11 cellular contexts compared by ENCODE assay signal in the genomic region with DNA sequence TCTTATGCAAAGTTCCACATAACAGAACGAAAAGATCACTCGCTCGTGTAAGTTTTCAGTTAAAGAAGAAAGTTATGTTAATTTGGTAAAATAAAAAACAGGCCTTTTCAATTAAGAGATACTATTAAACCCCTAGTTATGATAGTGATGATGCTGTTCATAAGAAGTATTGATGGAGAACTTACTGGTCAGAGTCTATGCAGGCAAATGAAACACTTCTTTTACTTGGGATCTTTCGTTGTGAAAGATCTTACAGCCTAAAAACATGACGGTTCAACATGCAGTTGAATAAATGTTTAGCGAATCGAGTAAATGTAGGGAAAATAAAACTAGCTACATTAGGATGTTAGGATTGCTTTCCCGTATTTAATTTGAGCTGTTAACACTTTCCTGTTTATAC. TPM values are rescaled to one million over a fixed set of nuclear protein-coding genes. Genes with fewer than 3 reads are reported as not detected.
A peak's percentile ranks its signal among the peaks of the same experiment; 100 is the strongest.
DNase-seq lines count a peak whose midpoint lies in the region; ATAC-seq and TF ChIP-seq lines count a peak whose summit lies in the region.
"Had no signal": no experiment of that assay in that cellular context is flagged by ENCODE, and none has a peak within 500 bp of the region (broad histone marks: within the 10 kb centered on the region; RNA-seq: fewer than 3 reads in every experiment).

No MANE protein-coding gene starts in this region.

- H3K36me3 ChIP-seq in muscle layer of colon (ENCODE audit: insufficient read depth, low read length), result no peaks in the 10 kb centered on the region
- no peaks in the 10 kb centered on the region for H3K36me3 ChIP-seq in tibial artery

- peak overlapping the region; percentile 44 for H3K4me3 Mint-ChIP-seq in activated T-cell treated with anti-CD3 and anti-CD28 coated beads, Interleukin-2, amount 50 U/mL, for 24 hours
- H3K4me3 Mint-ChIP-seq in activated T-cell treated with anti-CD3 and anti-CD28 coated beads, Interleukin-2, amount 50 U/mL, for 72 hours, result no peak overlapping the region

- H3K4me1 ChIP-seq in muscle layer of colon (ENCODE audit: insufficient read depth, low read length) (peaks cover 33% of the 10 kb centered on the region), tibial artery (peaks cover 0 to 42% (median 13%) of the 10 kb centered on the region in 4 donors)

- H3K4me3 ChIP-seq in choroid plexus epithelial cell (ENCODE audit: low read depth, low read length) (peak overlapping the region; percentile 70), muscle layer of colon (ENCODE audit: low read depth in 1 of 2, low read length in 2 of 2) (peak overlapping the region in 1 of 2 donors; percentile 89), tibial artery (peak overlapping the region; percentile 79 to 96)

- H3K27ac ChIP-seq in muscle layer of colon (ENCODE audit: low read depth, low read length) (peak overlapping the region; percentile 36), tibial artery (peak overlapping the region in 1 of 2 donors; percentile 93)

- H3K9me3 Mint-ChIP-seq in activated T-cell treated with anti-CD3 and anti-CD28 coated beads, Interleukin-2, amount 50 U/mL, for 24 hours, result no peaks in the 10 kb centered on the region
- no peaks in the 10 kb centered on the region for H3K9me3 Mint-ChIP-seq in activated T-cell treated with anti-CD3 and anti-CD28 coated beads, Interleukin-2, amount 50 U/mL, for 72 hours
- H3K9me3 Mint-ChIP-seq: activated CD4-positive, alpha-beta T cell treated with anti-CD3 and anti-CD28 coated beads, Interleukin-2, amount 10 ng/mL, durations not matched to agents 7 days and 5 days; activated naive CD8-positive, alpha-beta T cell treated with anti-CD3 and anti-CD28 coated beads, Interleukin-2, amount 50 U/mL, for 24 hours had no signal

- peaks cover 57% of the 10 kb centered on the region for H3K27me3 Mint-ChIP-seq in activated T-cell treated with anti-CD3 and anti-CD28 coated beads, Interleukin-2, amount 50 U/mL, for 24 hours
- peaks cover 48% of the 10 kb centered on the region for H3K27me3 Mint-ChIP-seq in activated T-cell treated with anti-CD3 and anti-CD28 coated beads, Interleukin-2, amount 50 U/mL, for 72 hours (ENCODE audit: low read depth)

- H3K27ac Mint-ChIP-seq in activated T-cell treated with anti-CD3 and anti-CD28 coated beads, Interleukin-2, amount 50 U/mL, for 24 hours, result no peak overlapping the region
- H3K27ac Mint-ChIP-seq in activated T-cell treated with anti-CD3 and anti-CD28 coated beads, Interleukin-2, amount 50 U/mL, for 72 hours, result no peak overlapping the region
- H3K27ac Mint-ChIP-seq: activated CD4-positive, alpha-beta T cell treated with anti-CD3 and anti-CD28 coated beads, Interleukin-2, amount 10 ng/mL, durations not matched to agents 7 days and 5 days; activated naive CD8-positive, alpha-beta T cell treated with anti-CD3 and anti-CD28 coated beads, Interleukin-2, amount 50 U/mL, for 24 hours had no signal

- no peaks in the 10 kb centered on the region for H3K36me3 Mint-ChIP-seq in activated T-cell treated with anti-CD3 and anti-CD28 coated beads, Interleukin-2, amount 50 U/mL, for 24 hours (ENCODE audit: low read depth)
- peaks cover 0 to 3% of the 10 kb centered on the region in 2 donors for H3K36me3 Mint-ChIP-seq in activated T-cell treated with anti-CD3 and anti-CD28 coated beads, Interleukin-2, amount 50 U/mL, for 72 hours (ENCODE audit: insufficient read depth in 2 of 2)

- H3K4me1 Mint-ChIP-seq in activated T-cell treated with anti-CD3 and anti-CD28 coated beads, Interleukin-2, amount 50 U/mL, for 24 hours (ENCODE audit: low read depth), result peaks cover 48% of the 10 kb centered on the region
- H3K4me1 Mint-ChIP-seq in activated T-cell treated with anti-CD3 and anti-CD28 coated beads, Interleukin-2, amount 50 U/mL, for 72 hours (ENCODE audit: low read depth), result peaks cover 43% of the 10 kb centered on the region

- H3K9ac ChIP-seq in muscle layer of colon (ENCODE audit: low read length), result peak overlapping the region; percentile 44

- intact Hi-C loops in tibial artery (cut with DNase I; ENCODE audit: low total_unique reads), result loop anchor here (5.0 kb wide), 2 partner anchors 71 to 86 kb away; a partner anchor contains a TSS

- no peaks in the 10 kb centered on the region for H3K27me3 ChIP-seq in muscle layer of colon (ENCODE audit: control insufficient read depth in 1 of 2, insufficient read depth in 2 of 2, low read length in 2 of 2)
- H3K27me3 ChIP-seq in tibial artery, result no peaks in the 10 kb centered on the region

- TF ChIP-seq CTCF in choroid plexus epithelial cell (conservative IDR thresholded peaks at IDR 0.05; ENCODE audit: low read depth, low read length), result no peak
- no peak for TF ChIP-seq CTCF in tibial artery (IDR thresholded peaks at IDR 0.05)

- DNase-seq in activated T-cell treated with anti-CD3 and anti-CD28 coated beads, Interleukin-2, amount 50 U/mL, for 24 hours, result no peak
- DNase-seq in activated T-cell treated with anti-CD3 and anti-CD28 coated beads, Interleukin-2, amount 50 U/mL, for 72 hours, result no peak
- no peak for DNase-seq in choroid plexus epithelial cell (ENCODE audit: low read depth)
- no peak for DNase-seq in tibial artery
- DNase-seq: activated CD4-positive, alpha-beta T cell treated with anti-CD3 and anti-CD28 coated beads, Interleukin-2, amount 10 ng/mL, durations not matched to agents 7 days and 5 days; activated naive CD8-positive, alpha-beta T cell treated with anti-CD3 and anti-CD28 coated beads, Interleukin-2, amount 50 U/mL, for 24 hours; MM.1S had no signal

- H3K9me3 ChIP-seq in muscle layer of colon (ENCODE audit: low read length) (no peaks in the 10 kb centered on the region), tibial artery (no peaks in the 10 kb centered on the region)

- no peak for ATAC-seq in activated T-cell treated with anti-CD3 and anti-CD28 coated beads, Interleukin-2, amount 50 U/mL, for 72 hours (replicated peaks in 1 of 2)
- no peak for ATAC-seq in HG03432 (IDR thresholded peaks at IDR 0.05; ENCODE audit: unreplicated experiment)
- ATAC-seq in HG02759 (IDR thresholded peaks at IDR 0.05; ENCODE audit: unreplicated experiment), result no peak
- ATAC-seq in GM18858 (IDR thresholded peaks at IDR 0.05; ENCODE audit: unreplicated experiment), result no peak
- ATAC-seq: activated naive CD8-positive, alpha-beta T cell treated with anti-CD3 and anti-CD28 coated beads, Interleukin-2, amount 50 U/mL, for 24 hours had no signal

RNA-seq across cellular contexts. Expression of a gene that starts 2.0 kb away (rescaled TPM):
- 1 to 10 TPM; 1.3 to 5.2 TPM for total RNA-seq in activated T-cell treated with anti-CD3 and anti-CD28 coated beads, Interleukin-2, amount 50 U/mL, for 72 hours

RNA-seq across cellular contexts. Expression of a gene that starts 50.3 kb away (rescaled TPM):
- under 1 TPM in 1 of 2 donors, not detected in 1; 0.36 TPM for total RNA-seq in activated T-cell treated with anti-CD3 and anti-CD28 coated beads, Interleukin-2, amount 50 U/mL, for 72 hours
- total RNA-seq: activated CD4-positive, alpha-beta T cell treated with anti-CD3 and anti-CD28 coated beads, Interleukin-2, amount 10 ng/mL, durations not matched to agents 7 days and 5 days had no signal
